1 cellular context compared by ENCODE assay signal in genomic region chr5:131279209-131279608, GRCh38.
TF ChIP-seq lines count a peak whose summit lies in the region.

No MANE protein-coding gene starts in this region.

TF ChIP-seq in K562, 482 proteins besides CTCF, POLR2A, EP300 and RAD21 (continued from another document):
- TF ChIP-seq ZNF407 (IDR thresholded peaks at IDR 0.05; ENCODE audit: low read depth): no peak
- TF ChIP-seq RBBP5 (IDR thresholded peaks at IDR 0.05; ENCODE audit: borderline replicate concordance, insufficient read depth, low read length, poor library complexity, severe bottlenecking): no peak
- TF ChIP-seq ZBTB17 (CRISPR knock-in tag; IDR thresholded peaks at IDR 0.05): no peak
- TF ChIP-seq TRIM24 (IDR thresholded peaks at IDR 0.05): no peak
- TF ChIP-seq LARP7 (IDR thresholded peaks at IDR 0.05): no peak
